In genomic region chr10:12587408-12587807, GRCh38 we compare ENCODE assay signal across 14 cellular contexts.
DNase-seq lines count a peak whose midpoint lies in the region; ATAC-seq and TF ChIP-seq lines count a peak whose summit lies in the region.
"Had no signal": no experiment of that assay in that cellular context is flagged by ENCODE, and none has a peak within 500 bp of the region (broad histone marks: within the 10 kb centered on the region; RNA-seq: fewer than 3 reads in every experiment).

No MANE protein-coding gene starts in this region.

- no peak for TF ChIP-seq POLR2A in esophagus squamous epithelium (IDR thresholded peaks at IDR 0.05)

- ATAC-seq in Right ventricle myocardium superior (ENCODE audit: poor library complexity), result no peak
- ATAC-seq in HG02759 (IDR thresholded peaks at IDR 0.05; ENCODE audit: unreplicated experiment), result no peak
- ATAC-seq: left lobe of liver had no signal

- no peaks in the 10 kb centered on the region for H3K36me3 ChIP-seq in esophagus squamous epithelium

- 66 to 71% methylated on average over 1 to 3 of the region's 3 CpGs for WGBS in esophagus squamous epithelium, 2 donors

- H3K9me3 ChIP-seq in esophagus squamous epithelium, result no peaks in the 10 kb centered on the region
- H3K9me3 ChIP-seq: testis had no signal

- H3K27me3 ChIP-seq in esophagus squamous epithelium, result no peaks in the 10 kb centered on the region
- H3K27me3 ChIP-seq: testis had no signal

- no peak overlapping the region for H3K4me3 ChIP-seq in esophagus squamous epithelium
- H3K4me3 ChIP-seq: testis had no signal

- H3K27ac ChIP-seq in esophagus squamous epithelium, result peak overlapping the region in 3 of 4 donors; percentile 43 to 72 (median 57)
- H3K27ac ChIP-seq: testis had no signal

- no peak for TF ChIP-seq CTCF in esophagus squamous epithelium (IDR thresholded peaks at IDR 0.05)

- intact Hi-C loops in cardiac septum (cut with DNase I), result no loop called here
- intact Hi-C loops in Right ventricle myocardium superior (cut with DNase I), result no loop called here
- intact Hi-C loops in esophagus squamous epithelium (cut with DNase I), result no loop called here

- DNase-seq in cardiac septum (ENCODE audit: low spot score) (peak; percentile 14), Right ventricle myocardium superior (no peak), NCI-H146 (lab: John Stamatoyannopoulos, UW) (peak; percentile 69), esophagus squamous epithelium (lab: John Stamatoyannopoulos, UW) (no peak), Kasumi-1 (lab: John Stamatoyannopoulos, UW) (no peak), ecto neural progenitor cell (ENCODE audit: low spot score) (no peak)
- DNase-seq: activated CD4-positive, alpha-beta T cell treated with anti-CD3 and anti-CD28 coated beads, Interleukin-2, amount 50 U/mL, for 48 hours; cerebellar nuclear complex; DMS153; OCI-M1; stimulated activated CD4-positive, alpha-beta T cell treated with anti-CD3 and anti-CD28 coated beads, Interleukin-4, amount 100 ng/mL, for 1 hour; testis had no signal

- peaks cover 18 to 70% (median 22%) of the 10 kb centered on the region in 3 donors for H3K4me1 ChIP-seq in esophagus squamous epithelium

Comparison
In these comparisons a context has a peak if more than half of its experiments do, and no peak if none do; other contexts are left out.
1. DNase-seq: peak in cardiac septum (single experiment) and NCI-H146 (single experiment); none in Right ventricle myocardium superior (single experiment), esophagus squamous epithelium (single experiment), Kasumi-1 (0 of 2) and ecto neural progenitor cell (single experiment).